In genomic region chr15:78063966-78064365, GRCh38 we compare ENCODE assay signal across 19 cellular contexts. TPM values are rescaled to one million over a fixed set of nuclear protein-coding genes. Genes with fewer than 3 reads are reported as not detected.
DNase-seq lines count a peak whose midpoint lies in the region; ATAC-seq, FAIRE-seq and TF ChIP-seq lines count a peak whose summit lies in the region.
"Had no signal": no experiment of that assay in that cellular context is flagged by ENCODE, and none has a peak within 500 bp of the region (broad histone marks: within the 10 kb centered on the region; RNA-seq: fewer than 3 reads in every experiment).

No MANE protein-coding gene starts in this region.

- no peaks in the 10 kb centered on the region for H3K27me3 ChIP-seq in CD4-positive, alpha-beta memory T cell (ENCODE audit: insufficient read depth, low read length)
- no peaks in the 10 kb centered on the region for H3K27me3 ChIP-seq in GM12878 (replicated peaks in 1 of 2; ENCODE audit: control insufficient read depth in 2 of 2, insufficient read depth in 2 of 2, low read length in 1 of 2)
- H3K27me3 ChIP-seq: BE2C, foreskin keratinocyte had no signal

- H3K9me3 Mint-ChIP-seq in CD4-positive, alpha-beta memory T cell: no peaks in the 10 kb centered on the region
- H3K9me3 Mint-ChIP-seq: activated naive CD4-positive, alpha-beta T cell treated with anti-CD3 and anti-CD28 coated beads for 36 hours had no signal

- intact Hi-C loops in CD4-positive, alpha-beta memory T cell (cut with micrococcal nuclease): loop anchor here (2.0 kb wide), 1 partner anchor 13 kb away; the partner anchor contains the start of gene TBC1D2B
- intact Hi-C loops in GM12878 (cut with micrococcal nuclease; ENCODE audit: unreplicated experiment) (no loop called here), kidney (cut with DNase I) (no loop called here)

- H2AFZ ChIP-seq in GM12878 (ENCODE audit: control insufficient read depth, low read depth, low read length): no peak overlapping the region

- RAD21 ChIA-PET in GM12878 (lab: Charles Lee; ENCODE audit: unreplicated experiment): interaction anchor here (2.4 to 3.7 kb wide), 2 partner anchors 9 to 13 kb away, joined by 8 to 48 read pairs; no protein-coding TSS in a partner anchor

- H4K20me1 ChIP-seq in GM12878 (ENCODE audit: control insufficient read depth, insufficient read depth): no peaks in the 10 kb centered on the region

- H3K9ac ChIP-seq in GM12878 (ENCODE audit: control insufficient read depth, insufficient read depth, low read length): no peak overlapping the region
- H3K9ac ChIP-seq in kidney (ENCODE audit: low read length in 2 of 2): no peak overlapping the region

- in situ Hi-C loops in GM12878 (cut with MboI): no loop called here

- H3K4me2 ChIP-seq in GM12878 (ENCODE audit: control insufficient read depth, insufficient read depth): peak overlapping the region; percentile 93

- peaks cover 17 to 65% (median 32%) of the 10 kb centered on the region in 4 donors for H3K4me1 Mint-ChIP-seq in CD4-positive, alpha-beta memory T cell

- no peaks in the 10 kb centered on the region for H3K36me3 ChIP-seq in CD4-positive, alpha-beta memory T cell (ENCODE audit: insufficient read depth, low read length)
- H3K36me3 ChIP-seq in GM12878 (ENCODE audit: control insufficient read depth in 2 of 2, insufficient read depth in 2 of 2, low read length in 1 of 2) (no peaks in the 10 kb centered on the region), kidney (ENCODE audit: control insufficient read depth in 1 of 2, insufficient read depth in 2 of 2, low read length in 2 of 2) (no peaks in the 10 kb centered on the region)
- H3K36me3 ChIP-seq: BE2C, HAP-1 had no signal

- WGBS in GM12878 (ENCODE audit: insufficient coverage, insufficient replicate concordance, low lambda C conversion rate, missing lambda C conversion rate): 80% methylated on average over 4 of the region's 4 CpGs

- H3K4me3 ChIP-seq in CD4-positive, alpha-beta memory T cell (ENCODE audit: low read length in 2 of 2): no peak overlapping the region
- 0 out of 2 replicates have a peak overlapping the region, but pooled peaks have one; percentile 6 for H3K4me3 ChIP-seq in GM12878
- no peak overlapping the region for H3K4me3 ChIP-seq in kidney (ENCODE audit: low read length in 2 of 2)
- H3K4me3 ChIP-seq in skin epidermis: no peak overlapping the region
- H3K4me3 ChIP-seq: HAP-1 had no signal

- H3K27ac ChIP-seq in CD4-positive, alpha-beta memory T cell (ENCODE audit: low read depth, low read length): peak overlapping the region; percentile 16
- H3K27ac ChIP-seq in GM12878 (ENCODE audit: control insufficient read depth, insufficient read depth) (no peak overlapping the region; the same call in none of the 2 replicates), kidney (ENCODE audit: low read depth in 2 of 2, low read length in 2 of 2) (peak overlapping the region; percentile 38 to 60), skin epidermis (peak overlapping the region in 18 of 21 experiments; percentile 1 to 95 (median 76))
- H3K27ac ChIP-seq: foreskin keratinocyte had no signal

- peaks cover under 1 to 2% of the 10 kb centered on the region in 2 donors for H3K36me3 Mint-ChIP-seq in CD4-positive, alpha-beta memory T cell

- SMC1A ChIA-PET in GM12878 (lab: Charles Lee; ENCODE audit: uncharacterized antibody, unreplicated experiment): interaction anchor here (1.5 to 8.1 kb wide), 3 partner anchors 14 to 70 kb away, joined by 4 to 119 read pairs (median 19); no protein-coding TSS in a partner anchor

- FAIRE-seq in GM12878 (lab: Jason Lieb, UNC): no peak
- no peak for FAIRE-seq in kidney (lab: Jason Lieb, UNC)

- no peak for TF ChIP-seq RAD21 in GM12878 (IDR thresholded peaks at IDR 0.05; ENCODE audit: insufficient read depth, low read depth, low read length)

- TF ChIP-seq EP300 in GM12878 (IDR thresholded peaks at IDR 0.05; ENCODE audit: borderline replicate concordance in 1 of 2, control insufficient read depth in 1 of 2, low read depth in 2 of 2, low read length in 2 of 2): no peak

- H3K4me3 Mint-ChIP-seq in CD4-positive, alpha-beta memory T cell: no peak overlapping the region
- H3K4me3 Mint-ChIP-seq: activated naive CD4-positive, alpha-beta T cell treated with anti-CD3 and anti-CD28 coated beads for 36 hours had no signal

- no peak for DNase-seq in CD4-positive, alpha-beta memory T cell
- DNase-seq in GM12878 (ENCODE audit: low read depth, low spot score) (no peak), kidney (no peak), foreskin melanocyte (no peak)
- DNase-seq: activated naive CD4-positive, alpha-beta T cell treated with anti-CD3 and anti-CD28 coated beads for 36 hours; BE2C; cerebellar nuclear complex; foreskin keratinocyte; kidney glomerular epithelial cell; NCI-H1092 treated with DMSO at 0.1 percent for 48 hours; NCI-H446; RPMI8226; stimulated activated CD4-positive, alpha-beta T cell treated with anti-CD3 and anti-CD28 coated beads, Interleukin-1b, Interleukin-23, amount 100 ng/mL, for 48 hours had no signal

- peaks cover 99% of the 10 kb centered on the region for H3K79me2 ChIP-seq in GM12878 (ENCODE audit: control insufficient read depth, insufficient read depth, low read length)

- TF ChIP-seq CTCF in GM12878 (IDR thresholded peaks at IDR 0.05 in 2 of 3, conservative IDR thresholded peaks at IDR 0.05 in 1 of 3; ENCODE audit: control insufficient read depth in 2 of 3, extremely low read depth in 1 of 3, insufficient read depth in 1 of 3, low read depth in 3 of 3, low read length in 3 of 3): no peak
- TF ChIP-seq CTCF in kidney (IDR thresholded peaks at IDR 0.05; ENCODE audit: borderline replicate concordance, extremely low read depth, insufficient read depth): no peak

- peaks cover 98% of the 10 kb centered on the region for H3K4me1 ChIP-seq in CD4-positive, alpha-beta memory T cell (ENCODE audit: insufficient read depth, low read length)
- H3K4me1 ChIP-seq in GM12878 (ENCODE audit: control insufficient read depth, insufficient read depth, low read length) (peaks cover 70% of the 10 kb centered on the region), kidney (ENCODE audit: control insufficient read depth in 1 of 2, insufficient read depth in 1 of 2, low read depth in 1 of 2, low read length in 2 of 2) (peaks cover 38 to 41% of the 10 kb centered on the region in 2 donors)

- TF ChIP-seq POLR2A in GM12878 (IDR thresholded peaks at IDR 0.05; ENCODE audit: low read depth, low read length): no peak

- no peak overlapping the region for H3K27ac Mint-ChIP-seq in CD4-positive, alpha-beta memory T cell
- H3K27ac Mint-ChIP-seq: activated naive CD4-positive, alpha-beta T cell treated with anti-CD3 and anti-CD28 coated beads for 36 hours had no signal

- POLR2A ChIA-PET in CD4-positive, alpha-beta memory T cell (lab: Charles Lee; ENCODE audit: partially characterized antibody): interaction anchor here (6.1 to 32.5 kb wide), 2 partner anchors 9 to 13 kb away, joined by 75 to 984 read pairs; partner anchors contain the start of gene TBC1D2B
- POLR2A ChIA-PET in GM12878 (lab: Charles Lee): interaction anchor here (1.6 to 5.7 kb wide), 2 partner anchors 10 to 14 kb away, joined by 6 to 50 read pairs; no protein-coding TSS in a partner anchor

- ATAC-seq in GM12878 (no peak), HG02852 (IDR thresholded peaks at IDR 0.05; ENCODE audit: unreplicated experiment) (no peak), HG02870 (IDR thresholded peaks at IDR 0.05; ENCODE audit: unreplicated experiment) (no peak), HG02759 (IDR thresholded peaks at IDR 0.05; ENCODE audit: unreplicated experiment) (no peak)
- ATAC-seq: foreskin keratinocyte had no signal

- H3K27me3 Mint-ChIP-seq in CD4-positive, alpha-beta memory T cell: no peaks in the 10 kb centered on the region

- no peaks in the 10 kb centered on the region for H3K9me3 ChIP-seq in CD4-positive, alpha-beta memory T cell (ENCODE audit: control insufficient read depth in 1 of 2, low read length in 2 of 2)
- no peaks in the 10 kb centered on the region for H3K9me3 ChIP-seq in GM12878 (replicated peaks; ENCODE audit: control insufficient read depth, insufficient read depth, low read length)
- H3K9me3 ChIP-seq in kidney (ENCODE audit: control insufficient read depth in 1 of 2, low read length in 2 of 2): no peaks in the 10 kb centered on the region
- H3K9me3 ChIP-seq: BE2C, HAP-1 had no signal

- BruUV-seq in GM12878 (replicated peaks; lab: Mats Ljungman, UMichigan): no TSS peak

- CTCF ChIA-PET in CD4-positive, alpha-beta memory T cell (lab: Charles Lee; ENCODE audit: partially characterized antibody): interaction anchor here (1.5 kb wide), 1 partner anchor 12 kb away, joined by 5 read pairs; no protein-coding TSS in a partner anchor
- CTCF ChIA-PET in GM12878 (lab: Yijun Ruan, JAX): interaction anchor here (1.0 to 6.3 kb wide), 3 partner anchors 10 to 132 kb away, joined by 3 to 64 read pairs (median 4); no protein-coding TSS in a partner anchor

RNA-seq across cellular contexts. Expression of gene TBC1D2B, which starts 13.5 kb away (rescaled TPM):
- total RNA-seq in CD4-positive, alpha-beta memory T cell: 100 to 1,000 TPM in 1 of 2 experiments, 10 to 100 TPM in 1; 98.1 to 114 TPM
- 10 to 100 TPM in 1 of 2 donors, 1 to 10 TPM in 1; 5.6 to 35.4 TPM for polyA plus RNA-seq in CD4-positive, alpha-beta memory T cell
- total RNA-seq in GM12878 (2013; cell fraction: nucleolus; rRNA removed): 172 and 173 TPM in 2 replicates
- total RNA-seq in GM12878 (2014; rRNA removed): 18.4 and 21.9 TPM in 2 replicates
- total RNA-seq in GM12878 (2014; rRNA removed; fragmentation: Illumina TruSeq; extraction: Trizol): 17.0 and 20.4 TPM in 2 replicates
- 27.0 and 28.7 TPM in 2 replicates for total RNA-seq in GM12878 (2021)
- 12.9 TPM for polyA plus RNA-seq in GM12878 (2011; ENCODE audit: low read depth)
- 53.4 and 75.9 TPM in 2 replicates for polyA plus RNA-seq in GM12878 (2011; rRNA removed)
- polyA plus RNA-seq in GM12878 (2011; cell fraction: cytosol; rRNA removed): 38.8 and 40.0 TPM in 2 replicates
- 110 and 121 TPM in 2 replicates for polyA plus RNA-seq in GM12878 (2011; cell fraction: nucleus; rRNA removed)
- polyA plus RNA-seq in GM12878 (2012): 17.9 and 21.2 TPM in 2 replicates
- polyA plus RNA-seq in GM12878 (2014; fragmentation: Illumina TruSeq; extraction: Trizol): 22.7 and 26.1 TPM in 2 replicates
- polyA plus RNA-seq in GM12878 (2014; fragmentation: Nextera tagmentation; extraction: Ambion mirVana): 1 to 10 TPM; 1.3 to 1.4 TPM
- polyA plus RNA-seq in GM12878 (2014; rRNA removed): 22.4 and 25.6 TPM in 2 replicates
- polyA plus RNA-seq in GM12878 (2016; fragmentation: Nextera tagmentation; extraction: Ambion mirVana): 1 to 10 TPM; 2.7 to 8.2 TPM
- 50.3 and 51.8 TPM in 2 replicates for polyA minus RNA-seq in GM12878 (2011; rRNA and poly(A)+ RNA removed)
- polyA minus RNA-seq in GM12878 (2011; cell fraction: cytosol; rRNA and poly(A)+ RNA removed): 14.4 and 14.8 TPM in 2 replicates
- polyA minus RNA-seq in GM12878 (2011; cell fraction: nucleus; rRNA and poly(A)+ RNA removed): 35.9 and 50.8 TPM in 2 replicates
- 41.6 TPM for total RNA-seq in kidney
- polyA plus RNA-seq in kidney (ENCODE audit: insufficient read depth, low read depth, low replicate concordance): 8.5 TPM

RNA-seq across cellular contexts. Expression of gene SH2D7, which starts 28.4 kb away (rescaled TPM):
- total RNA-seq in CD4-positive, alpha-beta memory T cell: not detected
- not detected for polyA plus RNA-seq in CD4-positive, alpha-beta memory T cell
- not detected in 2 replicates for total RNA-seq in GM12878 (2013; cell fraction: nucleolus; rRNA removed)
- total RNA-seq in GM12878 (2014; rRNA removed): 0.06 TPM in 1 of 2 replicates, not detected in the other
- not detected in 2 replicates for total RNA-seq in GM12878 (2014; rRNA removed; fragmentation: Illumina TruSeq; extraction: Trizol)
- total RNA-seq in GM12878 (2021): 0.08 TPM in 1 of 2 replicates, not detected in the other
- polyA plus RNA-seq in GM12878 (2011; ENCODE audit: low read depth): not detected
- polyA plus RNA-seq in GM12878 (2011; rRNA removed): not detected in 2 replicates
- not detected in 2 replicates for polyA plus RNA-seq in GM12878 (2011; cell fraction: cytosol; rRNA removed)
- not detected in 2 replicates for polyA plus RNA-seq in GM12878 (2011; cell fraction: nucleus; rRNA removed)
- not detected in 2 replicates for polyA plus RNA-seq in GM12878 (2012)
- polyA plus RNA-seq in GM12878 (2014; fragmentation: Illumina TruSeq; extraction: Trizol): 0.04 TPM in 1 of 2 replicates, not detected in the other
- polyA plus RNA-seq in GM12878 (2014; fragmentation: Nextera tagmentation; extraction: Ambion mirVana): not detected
- polyA plus RNA-seq in GM12878 (2014; rRNA removed): not detected in 2 replicates
- not detected for polyA plus RNA-seq in GM12878 (2016; fragmentation: Nextera tagmentation; extraction: Ambion mirVana)
- polyA minus RNA-seq in GM12878 (2011; rRNA and poly(A)+ RNA removed): 0.10 and 0.15 TPM in 2 replicates
- not detected in 2 replicates for polyA minus RNA-seq in GM12878 (2011; cell fraction: cytosol; rRNA and poly(A)+ RNA removed)
- 0.12 TPM in 1 of 2 replicates, not detected in the other for polyA minus RNA-seq in GM12878 (2011; cell fraction: nucleus; rRNA and poly(A)+ RNA removed)
- not detected for total RNA-seq in kidney
- not detected for polyA plus RNA-seq in kidney (ENCODE audit: insufficient read depth, low read depth, low replicate concordance)
- total RNA-seq: activated CD8-positive, alpha-beta memory T cell treated with anti-CD3 and anti-CD28 coated beads for 36 hours; activated naive CD4-positive, alpha-beta T cell treated with anti-CD3 and anti-CD28 coated beads for 36 hours; foreskin keratinocyte had no signal
- polyA plus RNA-seq: foreskin keratinocyte had no signal
